10 cellular contexts compared by ENCODE assay signal in genomic region chr1:159088050-159088449, GRCh38. TPM values are rescaled to one million over a fixed set of nuclear protein-coding genes. Genes with fewer than 3 reads are reported as not detected.
DNase-seq lines count a peak whose midpoint lies in the region; ATAC-seq and TF ChIP-seq lines count a peak whose summit lies in the region.
"Had no signal": no experiment of that assay in that cellular context is flagged by ENCODE, and none has a peak within 500 bp of the region (broad histone marks: within the 10 kb centered on the region; RNA-seq: fewer than 3 reads in every experiment).

No MANE protein-coding gene starts in this region.

- WGBS in suprapubic skin: 9% methylated on average over 2 of the region's 2 CpGs

- TF ChIP-seq POLR2A in suprapubic skin (IDR thresholded peaks at IDR 0.05): no peak

- no peaks in the 10 kb centered on the region for H3K36me3 ChIP-seq in suprapubic skin
- H3K36me3 ChIP-seq: prostate gland had no signal

- no peaks in the 10 kb centered on the region for H3K27me3 ChIP-seq in suprapubic skin

- no peak for TF ChIP-seq EP300 in suprapubic skin (IDR thresholded peaks at IDR 0.05)

- no peak overlapping the region for H3K27ac ChIP-seq in suprapubic skin
- H3K27ac ChIP-seq: prostate gland had no signal

- peaks cover 4% of the 10 kb centered on the region for H3K4me1 ChIP-seq in suprapubic skin
- H3K4me1 ChIP-seq: prostate gland had no signal

- TF ChIP-seq CTCF in fibroblast of pulmonary artery (IDR thresholded peaks at IDR 0.05; ENCODE audit: low read length, missing control alignments) (no peak), suprapubic skin (IDR thresholded peaks at IDR 0.05) (no peak)

- peak; percentile 76 for DNase-seq in AG08395 (ENCODE audit: low spot score)
- peak; percentile 64 for DNase-seq in HS-27A (ENCODE audit: low read depth)
- DNase-seq in T1000 (lab: John Stamatoyannopoulos, UW): peak; percentile 34
- peak; percentile 80 for DNase-seq in fibroblast of pulmonary artery (ENCODE audit: low read depth)
- DNase-seq in retina: no peak
- no peak for DNase-seq in suprapubic skin (ENCODE audit: low spot score in 2 of 2)
- no peak for DNase-seq in NK-92 treated with Interleukin-12 subunit alpha and Interleukin-12 subunit beta, amount 100 ng/mL, for 24 hours (lab: John Stamatoyannopoulos, UW)
- DNase-seq: Calu3 had no signal

- no peaks in the 10 kb centered on the region for H3K9me3 ChIP-seq in suprapubic skin
- H3K9me3 ChIP-seq: prostate gland had no signal

- no peak for ATAC-seq in GM21723 (IDR thresholded peaks at IDR 0.05; ENCODE audit: unreplicated experiment)

- no peak overlapping the region for H3K4me3 ChIP-seq in fibroblast of pulmonary artery (replicated peaks; ENCODE audit: low read depth, low read length)
- no peak overlapping the region for H3K4me3 ChIP-seq in suprapubic skin
- H3K4me3 ChIP-seq: prostate gland had no signal

RNA-seq across cellular contexts. Expression of gene AIM2, which starts 11.5 kb away (rescaled TPM):
- not detected for total RNA-seq in suprapubic skin
- total RNA-seq: Calu3 had no signal

Comparison
In these comparisons a context has a peak if more than half of its experiments do, and no peak if none do; other contexts are left out.
1. DNase-seq: peak in AG08395 (single experiment), HS-27A (single experiment), T1000 (single experiment) and fibroblast of pulmonary artery (single experiment); none in retina (single experiment), suprapubic skin (0 of 2) and NK-92 treated with Interleukin-12 subunit alpha and Interleukin-12 subunit beta, amount 100 ng/mL, for 24 hours (single experiment).